8 cellular contexts compared by ENCODE assay signal in genomic region chr9:98168952-98169488, GRCh38. TPM values are rescaled to one million over a fixed set of nuclear protein-coding genes. Genes with fewer than 3 reads are reported as not detected.
DNase-seq lines count a peak whose midpoint lies in the region; ATAC-seq and TF ChIP-seq lines count a peak whose summit lies in the region.

No MANE protein-coding gene starts in this region.

- no peak for TF ChIP-seq CTCF in lower lobe of right lung (IDR thresholded peaks at IDR 0.05)

- intact Hi-C loops in lower lobe of right lung (cut with DNase I) = no loop called here

- H3K27ac ChIP-seq in lower lobe of right lung = no peak overlapping the region

- H3K27me3 ChIP-seq in adipocyte (replicated peaks; ENCODE audit: control insufficient read depth, insufficient read depth, low read length) (peaks cover 15% of the 10 kb centered on the region), lower lobe of right lung (ENCODE audit: low read depth) (no peaks in the 10 kb centered on the region)

- no peaks in the 10 kb centered on the region for H3K9me3 ChIP-seq in adipocyte (ENCODE audit: control insufficient read depth, low read length)
- no peaks in the 10 kb centered on the region for H3K9me3 ChIP-seq in lower lobe of right lung

- H3K4me1 ChIP-seq in adipocyte (ENCODE audit: control insufficient read depth, insufficient read depth, low read length) (no peaks in the 10 kb centered on the region), lower lobe of right lung (peaks cover 15% of the 10 kb centered on the region)

- H3K4me3 ChIP-seq in adipocyte (ENCODE audit: low read length) (no peak overlapping the region), lower lobe of right lung (no peak overlapping the region)

- peak; percentile 66 for DNase-seq in NK-92 treated with Interleukin-12 subunit alpha and Interleukin-12 subunit beta, amount 100 ng/mL, for 24 hours (lab: John Stamatoyannopoulos, UW)
- DNase-seq in NK-92 (lab: John Stamatoyannopoulos, UW; ENCODE audit: unreplicated experiment) (no peak), NCI-H82 (lab: John Stamatoyannopoulos, UW) (peak; percentile 87), adipocyte (ENCODE audit: low read depth) (peak; percentile 12), lower lobe of right lung (no peak), medulla oblongata (ENCODE audit: extremely low spot score) (no peak), DMS153 (lab: John Stamatoyannopoulos, UW) (no peak)

- H3K36me3 ChIP-seq in adipocyte (ENCODE audit: control insufficient read depth, insufficient read depth, low read length, severe bottlenecking) (no peaks in the 10 kb centered on the region), lower lobe of right lung (no peaks in the 10 kb centered on the region)

- H3K9ac ChIP-seq in adipocyte (ENCODE audit: low read length) = no peak overlapping the region

- ATAC-seq in HG02642 (IDR thresholded peaks at IDR 0.05; ENCODE audit: poor library complexity, unreplicated experiment) = peak; percentile 87
- ATAC-seq in lower lobe of right lung = peak; percentile 41 to 44

RNA-seq across cellular contexts. Expression of gene CORO2A, which starts 23.4 kb away (rescaled TPM):
- total RNA-seq in lower lobe of right lung = 26.1 TPM

RNA-seq across cellular contexts. Expression of gene TRIM14, which starts 50.0 kb away (rescaled TPM):
- total RNA-seq in lower lobe of right lung = 82.5 TPM

Comparison
In these comparisons a context has a peak if more than half of its experiments do, and no peak if none do; other contexts are left out.
1. DNase-seq: peak in NK-92 treated with Interleukin-12 subunit alpha and Interleukin-12 subunit beta, amount 100 ng/mL, for 24 hours (single experiment), NCI-H82 (single experiment) and adipocyte (single experiment); none in NK-92 (single experiment), lower lobe of right lung (single experiment), medulla oblongata (single experiment) and DMS153 (single experiment).